16 cellular contexts compared by ENCODE assay signal in genomic region chr10:129417164-129417563, GRCh38.
DNase-seq lines count a peak whose midpoint lies in the region; ATAC-seq lines count a peak whose summit lies in the region.
"Had no signal": no experiment of that assay in that cellular context is flagged by ENCODE, and none has a peak within 500 bp of the region (broad histone marks: within the 10 kb centered on the region; RNA-seq: fewer than 3 reads in every experiment).

No MANE protein-coding gene starts in this region.

- peaks cover 3% of the 10 kb centered on the region for H3K27me3 Mint-ChIP-seq in activated naive CD8-positive, alpha-beta T cell treated with anti-CD3 and anti-CD28 coated beads, Interleukin-2, amount 50 U/mL, for 24 hours
- H3K27me3 Mint-ChIP-seq: activated naive CD8-positive, alpha-beta T cell had no signal

- H3K27ac ChIP-seq in subcutaneous abdominal adipose tissue (ENCODE audit: low read depth, low read length) = peak overlapping the region; percentile 39
- H3K27ac ChIP-seq: cardiac muscle cell, sigmoid colon, tibial artery had no signal

- no peak overlapping the region for H3K4me3 ChIP-seq in subcutaneous abdominal adipose tissue (ENCODE audit: low read depth in 1 of 5, low read length in 5 of 5)
- H3K4me3 ChIP-seq: cardiac muscle cell, sigmoid colon, tibial artery had no signal

- H3K36me3 Mint-ChIP-seq in activated naive CD8-positive, alpha-beta T cell treated with anti-CD3 and anti-CD28 coated beads, Interleukin-2, amount 50 U/mL, for 24 hours (ENCODE audit: low read depth) = no peaks in the 10 kb centered on the region
- H3K36me3 Mint-ChIP-seq: activated naive CD8-positive, alpha-beta T cell had no signal

- H3K9ac ChIP-seq in subcutaneous abdominal adipose tissue (ENCODE audit: low read length in 5 of 5) = no peak overlapping the region

- no peak overlapping the region for H3K4me3 Mint-ChIP-seq in activated naive CD8-positive, alpha-beta T cell treated with anti-CD3 and anti-CD28 coated beads, Interleukin-2, amount 50 U/mL, for 24 hours
- H3K4me3 Mint-ChIP-seq: activated naive CD8-positive, alpha-beta T cell; effector memory CD8-positive, alpha-beta T cell had no signal

- peaks cover 0 to 54% (median 0%) of the 10 kb centered on the region in 5 donors for H3K4me1 ChIP-seq in subcutaneous abdominal adipose tissue (ENCODE audit: control insufficient read depth in 5 of 5, insufficient read depth in 5 of 5, low read length in 5 of 5)
- H3K4me1 ChIP-seq: sigmoid colon, tibial artery had no signal

- peaks cover 0 to 2% (median 0%) of the 10 kb centered on the region in 5 donors for H3K27me3 ChIP-seq in subcutaneous abdominal adipose tissue (ENCODE audit: control insufficient read depth in 5 of 5, insufficient read depth in 4 of 5, low read length in 5 of 5)
- H3K27me3 ChIP-seq: cardiac muscle cell, sigmoid colon had no signal

- H3K9me3 ChIP-seq in subcutaneous abdominal adipose tissue (ENCODE audit: control insufficient read depth in 5 of 5, low read length in 5 of 5) = no peaks in the 10 kb centered on the region
- H3K9me3 ChIP-seq: sigmoid colon, tibial artery had no signal

- H3K27ac Mint-ChIP-seq in activated naive CD8-positive, alpha-beta T cell treated with anti-CD3 and anti-CD28 coated beads, Interleukin-2, amount 50 U/mL, for 24 hours = no peak overlapping the region
- H3K27ac Mint-ChIP-seq: activated naive CD8-positive, alpha-beta T cell; effector memory CD8-positive, alpha-beta T cell had no signal

- no peak for ATAC-seq in activated naive CD8-positive, alpha-beta T cell treated with anti-CD3 and anti-CD28 coated beads, Interleukin-2, amount 50 U/mL, for 24 hours
- no peak for ATAC-seq in HG02870 (IDR thresholded peaks at IDR 0.05; ENCODE audit: unreplicated experiment)
- no peak for ATAC-seq in GM21447 (IDR thresholded peaks at IDR 0.05; ENCODE audit: unreplicated experiment)
- ATAC-seq: effector memory CD8-positive, alpha-beta T cell had no signal

- H3K4me1 Mint-ChIP-seq in activated naive CD8-positive, alpha-beta T cell treated with anti-CD3 and anti-CD28 coated beads, Interleukin-2, amount 50 U/mL, for 24 hours = no peaks in the 10 kb centered on the region

- DNase-seq in NCI-H748 (lab: John Stamatoyannopoulos, UW; ENCODE audit: unreplicated experiment) = peak; percentile 4
- no peak for DNase-seq in NCI-H748 treated with DMSO at 0.1 percent for 48 hours (lab: John Stamatoyannopoulos, UW)
- DNase-seq in NCI-H2171 (lab: John Stamatoyannopoulos, UW) = peak; percentile 54
- DNase-seq in fibroblast of peridontal ligament (ENCODE audit: extremely low read depth) = peak; percentile 6
- no peak for DNase-seq in activated naive CD8-positive, alpha-beta T cell treated with anti-CD3 and anti-CD28 coated beads, Interleukin-2, amount 50 U/mL, for 24 hours
- DNase-seq: effector memory CD8-positive, alpha-beta T cell; NCI-H1048; occipital lobe; sigmoid colon; stimulated activated CD4-positive, alpha-beta T cell treated with anti-CD3 and anti-CD28 coated beads, Interleukin-4, amount 100 ng/mL, for 4 hours; tibial artery had no signal

- H3K9me3 Mint-ChIP-seq in activated naive CD8-positive, alpha-beta T cell treated with anti-CD3 and anti-CD28 coated beads, Interleukin-2, amount 50 U/mL, for 24 hours = no peaks in the 10 kb centered on the region
- H3K9me3 Mint-ChIP-seq: effector memory CD8-positive, alpha-beta T cell had no signal

- no peaks in the 10 kb centered on the region for H3K36me3 ChIP-seq in subcutaneous abdominal adipose tissue (ENCODE audit: control insufficient read depth in 5 of 5, insufficient read depth in 5 of 5, low read length in 5 of 5)
- H3K36me3 ChIP-seq: cardiac muscle cell, sigmoid colon, tibial artery had no signal

Comparison
In these comparisons a context has a peak if more than half of its experiments do, and no peak if none do; other contexts are left out.
1. DNase-seq: peak in NCI-H748 (single experiment), NCI-H2171 (single experiment) and fibroblast of peridontal ligament (single experiment); none in NCI-H748 treated with DMSO at 0.1 percent for 48 hours (single experiment) and activated naive CD8-positive, alpha-beta T cell treated with anti-CD3 and anti-CD28 coated beads, Interleukin-2, amount 50 U/mL, for 24 hours (single experiment).